1 cellular context compared by ENCODE assay signal in genomic region chr19:953501-954271, GRCh38.
A peak's percentile ranks its signal among the peaks of the same experiment; 100 is the strongest.
TF ChIP-seq lines count a peak whose summit lies in the region.

No MANE protein-coding gene starts in this region.

TF ChIP-seq in HepG2, 621 proteins besides CTCF, POLR2A, EP300 and RAD21 (continued from another document):
- TF ChIP-seq, protein P1, sequence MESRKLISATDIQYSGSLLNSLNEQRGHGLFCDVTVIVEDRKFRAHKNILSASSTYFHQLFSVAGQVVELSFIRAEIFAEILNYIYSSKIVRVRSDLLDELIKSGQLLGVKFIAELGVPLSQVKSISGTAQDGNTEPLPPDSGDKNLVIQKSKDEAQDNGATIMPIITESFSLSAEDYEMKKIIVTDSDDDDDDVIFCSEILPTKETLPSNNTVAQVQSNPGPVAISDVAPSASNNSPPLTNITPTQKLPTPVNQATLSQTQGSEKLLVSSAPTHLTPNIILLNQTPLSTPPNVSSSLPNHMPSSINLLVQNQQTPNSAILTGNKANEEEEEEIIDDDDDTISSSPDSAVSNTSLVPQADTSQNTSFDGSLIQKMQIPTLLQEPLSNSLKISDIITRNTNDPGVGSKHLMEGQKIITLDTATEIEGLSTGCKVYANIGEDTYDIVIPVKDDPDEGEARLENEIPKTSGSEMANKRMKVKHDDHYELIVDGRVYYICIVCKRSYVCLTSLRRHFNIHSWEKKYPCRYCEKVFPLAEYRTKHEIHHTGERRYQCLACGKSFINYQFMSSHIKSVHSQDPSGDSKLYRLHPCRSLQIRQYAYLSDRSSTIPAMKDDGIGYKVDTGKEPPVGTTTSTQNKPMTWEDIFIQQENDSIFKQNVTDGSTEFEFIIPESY (CRISPR knock-in tag; IDR thresholded peaks at IDR 0.05): 0 out of 2 replicates have a peak, but pooled peaks have one; percentile 8
- TF ChIP-seq NR1H2 (CRISPR knock-in tag; IDR thresholded peaks at IDR 0.05; ENCODE audit: borderline replicate concordance, low read depth) (no peak), ZNF788 (CRISPR knock-in tag; IDR thresholded peaks at IDR 0.05; ENCODE audit: borderline replicate concordance) (peak; percentile 43; the same call in 1 of the 2 replicates), ZSCAN31 (CRISPR knock-in tag; IDR thresholded peaks at IDR 0.05; ENCODE audit: low read depth) (no peak), AKAP8 (CRISPR knock-in tag; IDR thresholded peaks at IDR 0.05) (peak; percentile 4; the same call in 1 of the 2 replicates), ZNF629 (CRISPR knock-in tag; conservative IDR thresholded peaks at IDR 0.05) (no peak), ZNF704 (CRISPR knock-in tag; IDR thresholded peaks at IDR 0.05; ENCODE audit: borderline replicate concordance) (no peak), RBM22 (optimal IDR thresholded peaks at IDR 0.05; ENCODE audit: low read length) (peak; percentile 58), ATM (IDR thresholded peaks at IDR 0.05; ENCODE audit: borderline replicate concordance) (no peak), RFX5 (IDR thresholded peaks at IDR 0.05; ENCODE audit: low read depth, low read length) (no peak), ZNF770 (CRISPR knock-in tag; IDR thresholded peaks at IDR 0.05) (peak; percentile 74), MLLT10 (CRISPR knock-in tag; IDR thresholded peaks at IDR 0.05) (no peak), ZFP41 (CRISPR knock-in tag; IDR thresholded peaks at IDR 0.05; ENCODE audit: borderline replicate concordance) (no peak), DPF2 (CRISPR knock-in tag; IDR thresholded peaks at IDR 0.05; ENCODE audit: borderline replicate concordance, low read depth) (no peak), CSRNP1 (CRISPR knock-in tag; IDR thresholded peaks at IDR 0.05) (no peak), ZNF251 (CRISPR knock-in tag; IDR thresholded peaks at IDR 0.05) (no peak), ZNF598 (CRISPR knock-in tag; IDR thresholded peaks at IDR 0.05; ENCODE audit: borderline replicate concordance) (peak; percentile 17; the same call in 1 of the 2 replicates)
- TF ChIP-seq, protein P2, sequence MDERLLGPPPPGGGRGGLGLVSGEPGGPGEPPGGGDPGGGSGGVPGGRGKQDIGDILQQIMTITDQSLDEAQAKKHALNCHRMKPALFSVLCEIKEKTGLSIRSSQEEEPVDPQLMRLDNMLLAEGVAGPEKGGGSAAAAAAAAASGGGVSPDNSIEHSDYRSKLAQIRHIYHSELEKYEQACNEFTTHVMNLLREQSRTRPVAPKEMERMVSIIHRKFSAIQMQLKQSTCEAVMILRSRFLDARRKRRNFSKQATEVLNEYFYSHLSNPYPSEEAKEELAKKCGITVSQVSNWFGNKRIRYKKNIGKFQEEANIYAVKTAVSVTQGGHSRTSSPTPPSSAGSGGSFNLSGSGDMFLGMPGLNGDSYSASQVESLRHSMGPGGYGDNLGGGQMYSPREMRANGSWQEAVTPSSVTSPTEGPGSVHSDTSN (CRISPR knock-in tag; IDR thresholded peaks at IDR 0.05): no peak
- TF ChIP-seq, protein P3, sequence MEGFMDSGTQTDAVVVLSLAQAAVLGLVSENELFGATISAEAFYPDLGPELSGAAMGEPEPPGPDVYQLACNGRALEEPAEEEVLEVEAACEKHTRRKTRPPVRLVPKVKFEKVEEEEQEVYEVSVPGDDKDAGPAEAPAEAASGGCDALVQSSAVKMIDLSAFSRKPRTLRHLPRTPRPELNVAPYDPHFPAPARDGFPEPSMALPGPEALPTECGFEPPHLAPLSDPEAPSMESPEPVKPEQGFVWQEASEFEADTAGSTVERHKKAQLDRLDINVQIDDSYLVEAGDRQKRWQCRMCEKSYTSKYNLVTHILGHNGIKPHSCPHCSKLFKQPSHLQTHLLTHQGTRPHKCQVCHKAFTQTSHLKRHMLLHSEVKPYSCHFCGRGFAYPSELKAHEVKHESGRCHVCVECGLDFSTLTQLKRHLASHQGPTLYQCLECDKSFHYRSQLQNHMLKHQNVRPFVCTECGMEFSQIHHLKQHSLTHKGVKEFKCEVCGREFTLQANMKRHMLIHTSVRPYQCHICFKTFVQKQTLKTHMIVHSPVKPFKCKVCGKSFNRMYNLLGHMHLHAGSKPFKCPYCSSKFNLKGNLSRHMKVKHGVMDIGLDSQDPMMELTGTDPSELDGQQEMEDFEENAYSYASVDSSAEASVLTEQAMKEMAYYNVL (CRISPR knock-in tag; IDR thresholded peaks at IDR 0.05; ENCODE audit: borderline replicate concordance): 0 out of 2 replicates have a peak, but pooled peaks have one; percentile 4
- TF ChIP-seq, protein P4, sequence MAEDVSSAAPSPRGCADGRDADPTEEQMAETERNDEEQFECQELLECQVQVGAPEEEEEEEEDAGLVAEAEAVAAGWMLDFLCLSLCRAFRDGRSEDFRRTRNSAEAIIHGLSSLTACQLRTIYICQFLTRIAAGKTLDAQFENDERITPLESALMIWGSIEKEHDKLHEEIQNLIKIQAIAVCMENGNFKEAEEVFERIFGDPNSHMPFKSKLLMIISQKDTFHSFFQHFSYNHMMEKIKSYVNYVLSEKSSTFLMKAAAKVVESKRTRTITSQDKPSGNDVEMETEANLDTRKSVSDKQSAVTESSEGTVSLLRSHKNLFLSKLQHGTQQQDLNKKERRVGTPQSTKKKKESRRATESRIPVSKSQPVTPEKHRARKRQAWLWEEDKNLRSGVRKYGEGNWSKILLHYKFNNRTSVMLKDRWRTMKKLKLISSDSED (CRISPR knock-in tag; IDR thresholded peaks at IDR 0.05): 0 out of 2 replicates have a peak, but pooled peaks have one; percentile 8
- TF ChIP-seq, protein P5, sequence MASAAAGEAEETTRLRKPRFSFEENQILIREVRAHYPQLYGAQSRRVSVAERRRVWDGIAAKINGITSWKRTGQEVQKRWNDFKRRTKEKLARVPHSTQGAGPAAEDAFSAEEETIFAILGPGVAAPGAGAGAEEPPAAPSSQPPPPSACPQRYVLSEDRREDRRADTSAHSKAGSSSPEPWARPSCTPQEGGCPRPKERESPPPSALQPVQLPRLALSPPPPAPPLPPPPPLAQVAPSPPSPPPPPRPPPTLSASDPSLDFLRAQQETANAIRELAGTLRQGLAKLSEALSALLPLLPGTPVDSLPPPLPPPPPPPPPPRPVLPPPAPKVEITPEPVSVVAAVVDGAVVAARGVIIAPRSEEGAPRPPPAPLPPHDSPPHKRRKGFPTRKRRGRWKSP (CRISPR knock-in tag; IDR thresholded peaks at IDR 0.05): 0 out of 2 replicates have a peak, but pooled peaks have one; percentile 36
